24 cellular contexts compared by ENCODE assay signal in genomic region chr16:87502308-87502969, GRCh38. TPM values are rescaled to one million over a fixed set of nuclear protein-coding genes. Genes with fewer than 3 reads are reported as not detected.
DNase-seq lines count a peak whose midpoint lies in the region; ATAC-seq, FAIRE-seq and TF ChIP-seq lines count a peak whose summit lies in the region.
"Had no signal": no experiment of that assay in that cellular context is flagged by ENCODE, and none has a peak within 500 bp of the region (broad histone marks: within the 10 kb centered on the region; RNA-seq: fewer than 3 reads in every experiment).

No MANE protein-coding gene starts in this region.

- TF ChIP-seq CTCF in GM12878 (IDR thresholded peaks at IDR 0.05 in 2 of 3, conservative IDR thresholded peaks at IDR 0.05 in 1 of 3; ENCODE audit: control insufficient read depth in 2 of 3, extremely low read depth in 1 of 3, insufficient read depth in 1 of 3, low read depth in 3 of 3, low read length in 3 of 3) (no peak), type B pancreatic cell (conservative IDR thresholded peaks at IDR 0.05) (no peak)

- CTCF ChIA-PET in HEK293T (lab: Yijun Ruan, JAX) (no interaction called here), GM12878 (lab: Yijun Ruan, JAX) (no interaction called here)

- no peaks in the 10 kb centered on the region for H3K79me2 ChIP-seq in GM12878 (ENCODE audit: control insufficient read depth, insufficient read depth, low read length)

- H4K20me1 ChIP-seq in GM12878 (ENCODE audit: control insufficient read depth, insufficient read depth): no peaks in the 10 kb centered on the region
- H4K20me1 ChIP-seq: BLaER1 had no signal

- no peak overlapping the region for H3K9ac ChIP-seq in GM12878 (ENCODE audit: control insufficient read depth, insufficient read depth, low read length)
- no peak overlapping the region for H3K9ac ChIP-seq in mesenchymal stem cell (ENCODE audit: low read length)
- H3K9ac ChIP-seq: BLaER1 had no signal

- FAIRE-seq in GM12891 (lab: Jason Lieb, UNC) (peak; percentile 95), GM12878 (lab: Jason Lieb, UNC) (peak; percentile 82)
- FAIRE-seq: RCC 7860 had no signal

- H2AK5ac ChIP-seq in mesenchymal stem cell (ENCODE audit: low read length, severe bottlenecking): no peak overlapping the region

- H3K27ac ChIP-seq in GM12878 (ENCODE audit: control insufficient read depth, insufficient read depth): no peak overlapping the region
- no peak overlapping the region for H3K27ac ChIP-seq in mesenchymal stem cell (ENCODE audit: low read length, poor library complexity, severe bottlenecking)
- H3K27ac ChIP-seq: BLaER1, SK-N-MC had no signal

- H4K91ac ChIP-seq in mesenchymal stem cell (ENCODE audit: low read length): peak overlapping the region; percentile 67

- peaks cover 5% of the 10 kb centered on the region for H3K27me3 Mint-ChIP-seq in type B pancreatic cell

- TF ChIP-seq EP300 in GM12878 (IDR thresholded peaks at IDR 0.05; ENCODE audit: borderline replicate concordance in 1 of 2, control insufficient read depth in 1 of 2, low read depth in 2 of 2, low read length in 2 of 2): no peak

- H3K14ac ChIP-seq in mesenchymal stem cell (ENCODE audit: low read length in 2 of 2): peak overlapping the region in 1 of 2 experiments; percentile 86

- H2AFZ ChIP-seq in GM12878 (ENCODE audit: control insufficient read depth, low read depth, low read length) (no peak overlapping the region), mesenchymal stem cell (ENCODE audit: low read depth, low read length) (no peak overlapping the region)

- H3K36me3 ChIP-seq in GM12878 (ENCODE audit: control insufficient read depth in 2 of 2, insufficient read depth in 2 of 2, low read length in 1 of 2) (no peaks in the 10 kb centered on the region), mesenchymal stem cell (ENCODE audit: control insufficient read depth in 1 of 2, insufficient read depth in 2 of 2, low read depth in 1 of 2, low read length in 2 of 2) (no peaks in the 10 kb centered on the region)
- H3K36me3 ChIP-seq: BLaER1 had no signal

- DNase-seq in GM12891 (ENCODE audit: insufficient read length, low spot score) (no peak), HEK293T (ENCODE audit: extremely low spot score) (no peak), GM12878 (ENCODE audit: low read depth, low spot score) (no peak), mesenchymal stem cell (no peak), NCI-H146 (lab: John Stamatoyannopoulos, UW) (no peak), type B pancreatic cell (ENCODE audit: extremely low spot score, unreplicated experiment) (no peak), C1 segment of cervical spinal cord (lab: John Stamatoyannopoulos, UW) (no peak)
- DNase-seq in stimulated activated CD4-positive, alpha-beta T cell treated with anti-CD3 and anti-CD28 coated beads, Interleukin-1b, Interleukin-23, amount 100 ng/mL, for 48 hours: no peak
- DNase-seq: CD4-positive, alpha-beta T cell; COR-L47; DMS53; GOT3; Karpas-422; NCI-H1092; NCI-H1436; NCI-H187 treated with DMSO at 0.1 percent for 48 hours; NCI-H2171 treated with DMSO at 0.1 percent for 48 hours; NCI-H345; NCI-H510A treated with DMSO at 0.1 percent for 48 hours; SIG-M5 had no signal

- H3K4me3 Mint-ChIP-seq in type B pancreatic cell: no peak overlapping the region
- H3K4me3 Mint-ChIP-seq: CD4-positive, alpha-beta T cell had no signal

- RAD21 ChIA-PET in GM12878 (lab: Charles Lee; ENCODE audit: unreplicated experiment): no interaction called here

- H3K4me1 Mint-ChIP-seq in type B pancreatic cell (ENCODE audit: unreplicated experiment): no peaks in the 10 kb centered on the region

- H3K36me3 Mint-ChIP-seq in type B pancreatic cell: no peaks in the 10 kb centered on the region

- TF ChIP-seq POLR2A in GM12891 (IDR thresholded peaks at IDR 0.05; ENCODE audit: low read depth, low read length): no peak
- no peak for TF ChIP-seq POLR2A in GM12878 (IDR thresholded peaks at IDR 0.05; ENCODE audit: low read depth, low read length)

- no peaks in the 10 kb centered on the region for H3K79me1 ChIP-seq in mesenchymal stem cell (replicated peaks; ENCODE audit: low read length, poor library complexity, severe bottlenecking)

- peak overlapping the region in 1 of 2 experiments; percentile 83 for H3K23ac ChIP-seq in mesenchymal stem cell (ENCODE audit: low read length in 2 of 2)

- intact Hi-C loops in GM12878 (cut with micrococcal nuclease; ENCODE audit: unreplicated experiment): no loop called here

- H2BK15ac ChIP-seq in mesenchymal stem cell (ENCODE audit: low read depth, poor library complexity, severe bottlenecking): no peak overlapping the region

- BruUV-seq in GM12878 (replicated peaks; lab: Mats Ljungman, UMichigan): no TSS peak

- H2BK12ac ChIP-seq in mesenchymal stem cell (ENCODE audit: low read length in 2 of 2): no peak overlapping the region

- peak overlapping the region; percentile 19 for H4K8ac ChIP-seq in mesenchymal stem cell (ENCODE audit: low read length)

- H3K4me3 ChIP-seq in GM12878 (no peak overlapping the region), mesenchymal stem cell (ENCODE audit: insufficient read depth in 1 of 2, low read depth in 1 of 2, low read length in 2 of 2) (no peak overlapping the region)
- H3K4me3 ChIP-seq: BLaER1, SK-N-MC had no signal

- no peak overlapping the region for H3K27ac Mint-ChIP-seq in type B pancreatic cell
- H3K27ac Mint-ChIP-seq: CD4-positive, alpha-beta T cell had no signal

- peaks cover 2% of the 10 kb centered on the region in 2 experiments; a peak in 3 of 4 replicates for H3K27me3 ChIP-seq in GM12878 (replicated peaks in 1 of 2; ENCODE audit: control insufficient read depth in 2 of 2, insufficient read depth in 2 of 2, low read length in 1 of 2)
- peaks cover 13 to 14% of the 10 kb centered on the region in 2 experiments for H3K27me3 ChIP-seq in mesenchymal stem cell (ENCODE audit: control insufficient read depth in 1 of 2, insufficient read depth in 1 of 2, low read length in 2 of 2)
- H3K27me3 ChIP-seq: BLaER1 had no signal

- SMC1A ChIA-PET in GM12878 (lab: Charles Lee; ENCODE audit: uncharacterized antibody, unreplicated experiment): no interaction called here

- H3K9me3 ChIP-seq in GM12878 (replicated peaks; ENCODE audit: control insufficient read depth, insufficient read depth, low read length) (no peaks in the 10 kb centered on the region; the same call in 2 of the 3 replicates), mesenchymal stem cell (ENCODE audit: control insufficient read depth, low read length) (no peaks in the 10 kb centered on the region)
- H3K9me3 ChIP-seq: BLaER1 had no signal

- in situ Hi-C loops in GM12878 (cut with MboI): no loop called here

- TF ChIP-seq RAD21 in GM12878 (IDR thresholded peaks at IDR 0.05; ENCODE audit: insufficient read depth, low read depth, low read length): no peak

- no peak overlapping the region for H2BK120ac ChIP-seq in mesenchymal stem cell (ENCODE audit: low read depth, low read length)

- H2BK5ac ChIP-seq in mesenchymal stem cell (ENCODE audit: low read depth, low read length, poor library complexity, severe bottlenecking): no peak overlapping the region

- H3K18ac ChIP-seq in mesenchymal stem cell (ENCODE audit: low read depth in 1 of 2, low read length in 2 of 2): peak overlapping the region in 1 of 2 experiments; percentile 35

- no peak overlapping the region for H3K4ac ChIP-seq in mesenchymal stem cell (ENCODE audit: low read depth in 1 of 2, low read length in 2 of 2)

- WGBS in GM12878 (ENCODE audit: insufficient coverage, insufficient replicate concordance, low lambda C conversion rate, missing lambda C conversion rate): 73% methylated on average over 5 of the region's 5 CpGs
- 89% methylated on average over 5 of the region's 5 CpGs for WGBS in mesenchymal stem cell

- POLR2A ChIA-PET in HEK293T (lab: Yijun Ruan, JAX) (no interaction called here), GM12878 (lab: Charles Lee) (no interaction called here)

- H3K9me3 Mint-ChIP-seq in type B pancreatic cell: no peaks in the 10 kb centered on the region
- H3K9me3 Mint-ChIP-seq: CD4-positive, alpha-beta T cell had no signal

- no peak overlapping the region for H3K4me2 ChIP-seq in GM12878 (ENCODE audit: control insufficient read depth, insufficient read depth)
- H3K4me2 ChIP-seq in mesenchymal stem cell (ENCODE audit: low read length, poor library complexity, severe bottlenecking): no peak overlapping the region

- H3K4me1 ChIP-seq in GM12878 (ENCODE audit: control insufficient read depth, insufficient read depth, low read length) (no peaks in the 10 kb centered on the region), mesenchymal stem cell (ENCODE audit: control insufficient read depth, insufficient read depth, low read depth, low read length) (no peaks in the 10 kb centered on the region)

- no peak for ATAC-seq in GM12878
- ATAC-seq: HCT116 had no signal

TF ChIP-seq in GM12891, 5 proteins besides CTCF, POLR2A, EP300 and RAD21 (continues in another document):
- TF ChIP-seq SPI1 (IDR thresholded peaks at IDR 0.05; ENCODE audit: low read depth, low read length) (no peak), PAX5 (IDR thresholded peaks at IDR 0.05; ENCODE audit: insufficient read depth, low read length, severe bottlenecking) (no peak)

TF ChIP-seq in HEK293T, 16 proteins besides CTCF, POLR2A, EP300 and RAD21:
- no peak for TF ChIP-seq FOXK2 (IDR thresholded peaks at IDR 0.05)
- 0 out of 2 replicates have a peak, but pooled peaks have one; percentile 27 for TF ChIP-seq TARDBP (IDR thresholded peaks at IDR 0.05)

TF ChIP-seq in GM12878, 131 proteins besides CTCF, POLR2A, EP300 and RAD21 (continues in another document):
- no peak for TF ChIP-seq ZNF274 (IDR thresholded peaks at IDR 0.05; ENCODE audit: insufficient read depth, insufficient read length)

RNA-seq across cellular contexts. Expression of gene ZCCHC14, which starts 9.6 kb away (rescaled TPM):
- 1.5 TPM for polyA plus RNA-seq in GM12891 (2012; ENCODE audit: low read depth, missing spikeins)
- 0.06 TPM in 1 of 2 replicates, not detected in the other for total RNA-seq in GM12878 (2013; cell fraction: nucleolus; rRNA removed)
- total RNA-seq in GM12878 (2014; rRNA removed): under 0.01 TPM in 1 of 2 replicates, not detected in the other
- not detected in 2 replicates for total RNA-seq in GM12878 (2014; rRNA removed; fragmentation: Illumina TruSeq; extraction: Trizol)
- total RNA-seq in GM12878 (2021): 0.15 and 0.16 TPM in 2 replicates
- 0.09 TPM for polyA plus RNA-seq in GM12878 (2011; ENCODE audit: low read depth)
- 0.26 and 0.27 TPM in 2 replicates for polyA plus RNA-seq in GM12878 (2011; rRNA removed)
- 0.30 and 0.42 TPM in 2 replicates for polyA plus RNA-seq in GM12878 (2011; cell fraction: cytosol; rRNA removed)
- 3.0 and 3.4 TPM in 2 replicates for polyA plus RNA-seq in GM12878 (2011; cell fraction: nucleus; rRNA removed)
- 0.17 and 0.23 TPM in 2 replicates for polyA plus RNA-seq in GM12878 (2012)
- polyA plus RNA-seq in GM12878 (2014; fragmentation: Illumina TruSeq; extraction: Trizol): 0.03 and 0.08 TPM in 2 replicates
- under 1 TPM; 0.02 TPM for polyA plus RNA-seq in GM12878 (2014; fragmentation: Nextera tagmentation; extraction: Ambion mirVana)
- 0.05 and 0.06 TPM in 2 replicates for polyA plus RNA-seq in GM12878 (2014; rRNA removed)
- polyA plus RNA-seq in GM12878 (2016; fragmentation: Nextera tagmentation; extraction: Ambion mirVana): under 1 TPM in 1 of 2 experiments, not detected in 1; 0.14 TPM
- 0.51 and 0.67 TPM in 2 replicates for polyA minus RNA-seq in GM12878 (2011; rRNA and poly(A)+ RNA removed)
- polyA minus RNA-seq in GM12878 (2011; cell fraction: cytosol; rRNA and poly(A)+ RNA removed): 0.62 and 0.94 TPM in 2 replicates
- 0.36 and 1.7 TPM in 2 replicates for polyA minus RNA-seq in GM12878 (2011; cell fraction: nucleus; rRNA and poly(A)+ RNA removed)
- 24.1 TPM for polyA plus RNA-seq in mesenchymal stem cell (2013, experiment 1 of 2)
- 23.5 TPM for polyA plus RNA-seq in mesenchymal stem cell (2013, experiment 2 of 2)
- total RNA-seq in type B pancreatic cell (ENCODE audit: low replicate concordance): 23.5 and 32.3 TPM in 2 replicates

Comparison
In these comparisons a context has a peak if more than half of its experiments do, and no peak if none do; other contexts are left out.
1. RNA of gene ZCCHC14, which starts 9.6 kb away (total RNA-seq): 23.5 to 32.3 TPM in type B pancreatic cell; under 0.01 to 0.16 TPM in GM12878; every median in the first group is over 10 times any median in the second.